ENCODE assay signal across 11 cellular contexts in genomic region chr14:80953211-80953610, GRCh38. TPM values are rescaled to one million over a fixed set of nuclear protein-coding genes. Genes with fewer than 3 reads are reported as not detected.
"Had no signal": no experiment of that assay in that cellular context is flagged by ENCODE, and none has a peak within 500 bp of the region (broad histone marks: within the 10 kb centered on the region; RNA-seq: fewer than 3 reads in every experiment).

No MANE protein-coding gene starts in this region.

RNA-seq across cellular contexts. Expression of gene TSHR, which starts 2.2 kb away (rescaled TPM):
- total RNA-seq: naive thymus-derived CD8-positive, alpha-beta T cell; natural killer cell treated with Interleukin-12 subunit alpha and Interleukin-12 subunit beta and Interleukin-15 and Interleukin-18, amount 100 ng/mL, for 72 hours; neural crest cell; osteoblast; osteocyte; progenitor cell of endocrine pancreas; pulmonary artery endothelial cell; right atrium auricular region; right cardiac atrium; sigmoid colon; smooth muscle cell had no signal
